In the genomic region with DNA sequence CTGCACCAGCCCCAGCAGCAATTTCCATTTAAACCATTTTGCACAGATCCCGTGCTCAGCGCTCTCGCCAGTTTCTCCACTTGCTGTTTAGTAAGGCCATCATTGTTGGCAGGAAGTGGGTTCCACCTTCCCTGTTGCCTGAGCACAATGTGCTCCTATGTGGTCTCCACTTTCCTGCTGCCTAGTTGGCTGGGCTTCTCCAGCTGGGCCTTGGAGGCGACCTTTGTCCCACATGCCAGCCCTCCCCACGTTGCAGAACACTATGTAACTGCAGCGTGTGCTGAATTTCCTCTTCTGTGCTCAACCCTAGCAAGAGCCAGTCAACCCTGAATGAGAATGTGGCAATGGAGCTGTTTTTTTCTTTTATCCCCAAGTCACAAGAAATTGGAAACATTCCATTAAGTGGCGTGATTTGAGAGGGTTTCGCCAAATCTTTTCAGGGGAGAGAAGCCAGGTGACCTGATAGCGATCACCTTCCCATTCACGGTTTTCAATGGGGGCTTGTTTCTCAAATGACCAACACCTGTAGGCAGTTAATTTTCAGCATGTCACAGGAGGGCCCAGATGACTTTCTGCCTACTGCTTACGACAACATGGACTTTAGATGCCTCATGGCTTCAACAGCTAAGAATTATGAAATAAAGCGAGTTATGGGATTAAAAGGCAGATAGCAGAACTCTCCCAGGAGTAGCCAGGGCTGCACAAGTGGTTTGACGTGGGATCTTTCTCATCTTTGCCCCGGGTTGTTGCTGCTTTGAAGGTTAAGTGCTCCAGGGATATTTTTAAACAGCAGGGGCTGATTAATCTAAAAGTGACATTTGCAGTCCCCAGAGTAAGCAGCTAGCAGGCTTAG, we compare ENCODE assay signal across 9 cellular contexts. TPM values are rescaled to one million over a fixed set of nuclear protein-coding genes. Genes with fewer than 3 reads are reported as not detected.
DNase-seq lines count a peak whose midpoint lies in the region; ATAC-seq and TF ChIP-seq lines count a peak whose summit lies in the region.
"Had no signal": no experiment of that assay in that cellular context is flagged by ENCODE, and none has a peak within 500 bp of the region (broad histone marks: within the 10 kb centered on the region; RNA-seq: fewer than 3 reads in every experiment).

ACACB (plus strand) TSS at position 830 of the 853 bp plus-strand sequence. CDS start 22,819 bp downstream, outside the sequence.

- no peak within 1 kb of the TSS for H3K4me2 ChIP-seq in mammary epithelial cell (ENCODE audit: insufficient read depth, low read depth, low read length)

- no peak for ATAC-seq in natural killer cell treated with Interleukin-12 subunit alpha and Interleukin-12 subunit beta and Interleukin-15 and Interleukin-18, amount 100 ng/mL, for 72 hours

- no peaks in the 10 kb centered on the region for H3K36me3 Mint-ChIP-seq in natural killer cell treated with Interleukin-12 subunit alpha and Interleukin-12 subunit beta and Interleukin-15 and Interleukin-18, amount 100 ng/mL, for 72 hours

- intact Hi-C loops in spleen (cut with DNase I; ENCODE audit: low total_unique reads) (no loop called here), mammary epithelial cell (cut with micrococcal nuclease) (no loop called here)

- H3K4me3 Mint-ChIP-seq in natural killer cell treated with Interleukin-12 subunit alpha and Interleukin-12 subunit beta and Interleukin-15 and Interleukin-18, amount 100 ng/mL, for 72 hours = no peak within 1 kb of the TSS

- in situ Hi-C loops in mammary epithelial cell (cut with MboI; ENCODE audit: low sequenced_read_pairs in 2 of 2) = no loop called here

- H3K4me1 ChIP-seq in spleen (peaks cover 15 to 84% (median 47%) of the 10 kb centered on the region in 6 donors), mammary epithelial cell (ENCODE audit: insufficient read depth, low read length) (peaks cover 9% of the 10 kb centered on the region)

- DNase-seq in MV-4-11 (lab: John Stamatoyannopoulos, UW) (peak; percentile 71), amygdala (lab: John Stamatoyannopoulos, UW) (peak in 52 of 56 donors; percentile 12 to 92 (median 66)), left kidney (ENCODE audit: low read depth, low spot score) (peak; percentile 86), spleen (peak; percentile 82), HCEC 1CT (no peak), epidermal melanocyte (ENCODE audit: insufficient read length, low spot score) (no peak), mammary epithelial cell (no peak)
- no peak for DNase-seq in natural killer cell treated with Interleukin-12 subunit alpha and Interleukin-12 subunit beta and Interleukin-15 and Interleukin-18, amount 100 ng/mL, for 72 hours (ENCODE audit: low spot score)
- DNase-seq: Karpas-422 had no signal

- H3K4me3 ChIP-seq in spleen (peak within 1 kb of the TSS in 1 of 8 donors; percentile 22), mammary epithelial cell (replicated peaks in 1 of 3; ENCODE audit: insufficient read depth in 1 of 3, low read depth in 2 of 3, low read length in 3 of 3) (no peak within 1 kb of the TSS)

- H3K4me1 Mint-ChIP-seq in natural killer cell treated with Interleukin-12 subunit alpha and Interleukin-12 subunit beta and Interleukin-15 and Interleukin-18, amount 100 ng/mL, for 72 hours (ENCODE audit: low read depth in 2 of 2) = peaks cover 0 to 5% of the 10 kb centered on the region in 2 donors

- H2AFZ ChIP-seq in mammary epithelial cell (ENCODE audit: low read depth, low read length) = no peak within 1 kb of the TSS

- no peaks in the 10 kb centered on the region for H3K79me2 ChIP-seq in mammary epithelial cell (ENCODE audit: insufficient read depth, low read length)

- dilution Hi-C loops in mammary epithelial cell (cut with HindIII; ENCODE audit: low sequenced_read_pairs) = loop anchor here (25.0 kb wide), 1 partner anchor 271 kb away; no protein-coding TSS in a partner anchor

- H3K27ac Mint-ChIP-seq in natural killer cell treated with Interleukin-12 subunit alpha and Interleukin-12 subunit beta and Interleukin-15 and Interleukin-18, amount 100 ng/mL, for 72 hours = no peak within 1 kb of the TSS

- no peak for TF ChIP-seq CTCF in spleen (IDR thresholded peaks at IDR 0.05 in 8 of 11, conservative IDR thresholded peaks at IDR 0.05 in 3 of 11)
- TF ChIP-seq CTCF in mammary epithelial cell (conservative IDR thresholded peaks at IDR 0.05 in 1 of 2, IDR thresholded peaks at IDR 0.05 in 1 of 2; ENCODE audit: extremely low read depth in 1 of 2, insufficient read depth in 1 of 2, low read depth in 1 of 2, low read length in 2 of 2) = no peak

- H3K27me3 Mint-ChIP-seq in natural killer cell treated with Interleukin-12 subunit alpha and Interleukin-12 subunit beta and Interleukin-15 and Interleukin-18, amount 100 ng/mL, for 72 hours = no peaks in the 10 kb centered on the region

- CTCF ChIA-PET in mammary epithelial cell (lab: Charles Lee; ENCODE audit: low non-redundant PET) = no interaction called here

- H3K9me3 ChIP-seq in spleen = no peaks in the 10 kb centered on the region
- no peaks in the 10 kb centered on the region for H3K9me3 ChIP-seq in mammary epithelial cell (replicated peaks; ENCODE audit: insufficient read depth, low read length)

- H3K27me3 ChIP-seq in spleen (replicated peaks in 1 of 7) (no peaks in the 10 kb centered on the region), mammary epithelial cell (ENCODE audit: insufficient read depth, low read length) (no peaks in the 10 kb centered on the region)

- H3K9me3 Mint-ChIP-seq in natural killer cell treated with Interleukin-12 subunit alpha and Interleukin-12 subunit beta and Interleukin-15 and Interleukin-18, amount 100 ng/mL, for 72 hours = no peaks in the 10 kb centered on the region

- WGBS in spleen, 5 donors = 40 to 56% (median 43%) methylated on average over 14 of the region's 14 CpGs
- 71% methylated on average over 14 of the region's 14 CpGs for WGBS in mammary epithelial cell (ENCODE audit: low coverage, missing lambda C conversion rate)

- H3K27ac ChIP-seq in spleen = peak within 1 kb of the TSS; percentile 32 to 93 (median 84)
- no peak within 1 kb of the TSS for H3K27ac ChIP-seq in mammary epithelial cell (ENCODE audit: insufficient read depth, low read depth, low read length)

- TF ChIP-seq POLR2A in spleen (IDR thresholded peaks at IDR 0.05) = no peak

- no peak within 1 kb of the TSS for H3K9ac ChIP-seq in mammary epithelial cell (ENCODE audit: insufficient read depth, low read length)

- H4K20me1 ChIP-seq in mammary epithelial cell (ENCODE audit: insufficient read depth, low read length) = no peaks in the 10 kb centered on the region

- H3K36me3 ChIP-seq in spleen = no peaks in the 10 kb centered on the region
- H3K36me3 ChIP-seq in mammary epithelial cell (ENCODE audit: insufficient read depth, low read length) = no peaks in the 10 kb centered on the region

- BruUV-seq in mammary epithelial cell (replicated peaks; lab: Mats Ljungman, UMichigan) = no TSS peak

RNA-seq across cellular contexts. Expression of gene ACACB, which starts in this region (rescaled TPM):
- total RNA-seq in spleen = 100 to 1,000 TPM in 1 of 7 donors, 10 to 100 TPM in 6; 24.7 to 111 (median 55.4) TPM
- 10 to 100 TPM in 1 of 3 donors, 1 to 10 TPM in 2; 2.8 to 14.9 (median 5.6) TPM for polyA plus RNA-seq in spleen
- 10 to 100 TPM in 1 of 2 donors, 1 to 10 TPM in 1; 3.4 to 11.1 TPM for total RNA-seq in natural killer cell treated with Interleukin-12 subunit alpha and Interleukin-12 subunit beta and Interleukin-15 and Interleukin-18, amount 100 ng/mL, for 72 hours
- 1 to 10 TPM; 4.7 to 6.0 TPM for total RNA-seq in mammary epithelial cell
- 1.8 TPM for polyA plus RNA-seq in mammary epithelial cell
- polyA minus RNA-seq in mammary epithelial cell = 6.5 TPM

Comparison
In these comparisons a context has a peak if more than half of its experiments do, and no peak if none do; other contexts are left out.
1. DNase-seq: peak in MV-4-11 (single experiment), amygdala (52 of 56), left kidney (single experiment) and spleen (single experiment); none in HCEC 1CT (single experiment), natural killer cell treated with Interleukin-12 subunit alpha and Interleukin-12 subunit beta and Interleukin-15 and Interleukin-18, amount 100 ng/mL, for 72 hours (single experiment), epidermal melanocyte (single experiment) and mammary epithelial cell (single experiment).